In genomic region chr7:93622036-93622714, GRCh38 we compare ENCODE assay signal across 9 cellular contexts. TPM values are rescaled to one million over a fixed set of nuclear protein-coding genes. Genes with fewer than 3 reads are reported as not detected.
DNase-seq lines count a peak whose midpoint lies in the region; ATAC-seq and TF ChIP-seq lines count a peak whose summit lies in the region.
"Had no signal": no experiment of that assay in that cellular context is flagged by ENCODE, and none has a peak within 500 bp of the region (broad histone marks: within the 10 kb centered on the region; RNA-seq: fewer than 3 reads in every experiment).

No MANE protein-coding gene starts in this region.

- ATAC-seq in stimulated activated naive B cell treated with anti-CD40 and anti-IgM and Interleukin-4, amounts not matched to agents 10 μg/mL and 1 μg/mL and 100 μg/mL, for 72 hours (replicated peaks): peak; percentile 31 to 38
- no peak for ATAC-seq in GM19455 (IDR thresholded peaks at IDR 0.05; ENCODE audit: unreplicated experiment)

- no peaks in the 10 kb centered on the region for H3K9me2 ChIP-seq in GM23248 (ENCODE audit: insufficient read depth)

- H3K4me1 ChIP-seq in GM23248 (ENCODE audit: insufficient read depth) (no peaks in the 10 kb centered on the region), endodermal cell (ENCODE audit: control insufficient read depth, insufficient read depth, low read length) (peaks cover 7% of the 10 kb centered on the region)

- H3K36me3 ChIP-seq in GM23248 (ENCODE audit: low read depth): no peaks in the 10 kb centered on the region
- H3K36me3 ChIP-seq in endodermal cell (ENCODE audit: control insufficient read depth, insufficient read depth, low read length): peaks cover 6% of the 10 kb centered on the region

- peaks cover 2% of the 10 kb centered on the region for H3K36me3 Mint-ChIP-seq in endodermal cell (ENCODE audit: low read depth)
- no peaks in the 10 kb centered on the region for H3K36me3 Mint-ChIP-seq in stimulated activated naive B cell treated with anti-CD40 and anti-IgM and Interleukin-4, amounts not matched to agents 10 μg/mL and 1 μg/mL and 100 μg/mL, for 72 hours

- WGBS in GM23248 (ENCODE audit: low coverage in 1 of 2, low lambda C conversion rate in 2 of 2, missing lambda C conversion rate in 2 of 2), 2 experiments: 5 to 7% methylated on average over 10 of the region's 10 CpGs
- WGBS in endodermal cell (ENCODE audit: insufficient coverage in 1 of 2, insufficient read length in 1 of 2), 2 experiments: 47 to 50% methylated on average over 7 to 10 of the region's 10 CpGs

- H3K27me3 Mint-ChIP-seq in endodermal cell (ENCODE audit: insufficient read depth): no peaks in the 10 kb centered on the region
- no peaks in the 10 kb centered on the region for H3K27me3 Mint-ChIP-seq in stimulated activated naive B cell treated with anti-CD40 and anti-IgM and Interleukin-4, amounts not matched to agents 10 μg/mL and 1 μg/mL and 100 μg/mL, for 72 hours

- H3K9me3 Mint-ChIP-seq in endodermal cell: no peaks in the 10 kb centered on the region
- H3K9me3 Mint-ChIP-seq in stimulated activated naive B cell treated with anti-CD40 and anti-IgM and Interleukin-4, amounts not matched to agents 10 μg/mL and 1 μg/mL and 100 μg/mL, for 72 hours: no peaks in the 10 kb centered on the region

- peak overlapping the region; percentile 93 for H3K27ac Mint-ChIP-seq in endodermal cell
- no peak overlapping the region for H3K27ac Mint-ChIP-seq in stimulated activated naive B cell treated with anti-CD40 and anti-IgM and Interleukin-4, amounts not matched to agents 10 μg/mL and 1 μg/mL and 100 μg/mL, for 72 hours
- H3K27ac Mint-ChIP-seq: stimulated activated naive CD8-positive, alpha-beta T cell treated with anti-CD3 and anti-CD28 coated beads, Interleukin-15, Interleukin-2, amounts not matched to agents 100 ng/mL and 50 ng/mL, for 24 hours had no signal

- POLR2A ChIA-PET in AG04450 (lab: Yijun Ruan, JAX): no interaction called here

- H2AFZ ChIP-seq in GM23248: peak overlapping the region; percentile 72

- no peak for DNase-seq in AG04450 (ENCODE audit: low read depth, low spot score)
- DNase-seq in GM23248: peak; percentile 70
- DNase-seq in NCI-H524 (lab: John Stamatoyannopoulos, UW): peak; percentile 56 to 78
- DNase-seq in endodermal cell: peak; percentile 66
- no peak for DNase-seq in stimulated activated naive B cell treated with anti-CD40 and anti-IgM and Interleukin-4, amounts not matched to agents 10 μg/mL and 1 μg/mL and 100 μg/mL, for 72 hours
- no peak for DNase-seq in activated T-cell treated with anti-CD3 and anti-CD28 coated beads, Interleukin-2, amount 50 U/mL, for 48 hours
- DNase-seq in stimulated activated CD4-positive, alpha-beta T cell treated with anti-CD3 and anti-CD28 coated beads, Interleukin-12 subunit alpha, Interleukin-12 subunit beta, amount 100 ng/mL, for 4 hours: no peak

- H3K27me3 ChIP-seq in AG04450 (ENCODE audit: control insufficient read depth, insufficient read depth, low read length) (no peaks in the 10 kb centered on the region), GM23248 (replicated peaks; ENCODE audit: insufficient read depth) (0 out of 2 replicates have a peak, but pooled peaks cover 3% of the 10 kb centered on the region), endodermal cell (ENCODE audit: control insufficient read depth, insufficient read depth, low read length, poor library complexity, severe bottlenecking) (no peaks in the 10 kb centered on the region)

- H3K9ac ChIP-seq in GM23248 (no peak overlapping the region), endodermal cell (ENCODE audit: extremely low read depth, low read length, poor library complexity, severe bottlenecking) (no peak overlapping the region)

- H3K4me3 ChIP-seq in AG04450 (ENCODE audit: low read depth, low read length) (no peak overlapping the region), GM23248 (peak overlapping the region; percentile 48), endodermal cell (ENCODE audit: low read length) (peak overlapping the region; percentile 16)

- no peaks in the 10 kb centered on the region for H4K20me1 ChIP-seq in GM23248 (ENCODE audit: insufficient read depth)

- CTCF ChIA-PET in AG04450 (lab: Charles Lee): interaction anchor here (0.6 to 1.9 kb wide), 9 partner anchors 10 to 600 kb away, joined by 3 to 8 read pairs (median 5); no protein-coding TSS in a partner anchor

- H3K9me3 ChIP-seq in AG04450 (ENCODE audit: control insufficient read depth, insufficient read depth, low read length): no peaks in the 10 kb centered on the region
- no peaks in the 10 kb centered on the region for H3K9me3 ChIP-seq in GM23248 (ENCODE audit: low read depth)
- peaks cover 9% of the 10 kb centered on the region for H3K9me3 ChIP-seq in endodermal cell (ENCODE audit: control insufficient read depth, low read length)

- peak overlapping the region; percentile 15 for H3K4me3 Mint-ChIP-seq in endodermal cell
- H3K4me3 Mint-ChIP-seq in stimulated activated naive B cell treated with anti-CD40 and anti-IgM and Interleukin-4, amounts not matched to agents 10 μg/mL and 1 μg/mL and 100 μg/mL, for 72 hours: no peak overlapping the region
- H3K4me3 Mint-ChIP-seq: stimulated activated naive CD8-positive, alpha-beta T cell treated with anti-CD3 and anti-CD28 coated beads, Interleukin-15, Interleukin-2, amounts not matched to agents 100 ng/mL and 50 ng/mL, for 24 hours had no signal

- no peaks in the 10 kb centered on the region for H3F3A ChIP-seq in GM23248 (ENCODE audit: insufficient read depth)

- in situ Hi-C loops in GM23248 (cut with MboI): no loop called here

- peak overlapping the region; percentile 56 for H3K4me2 ChIP-seq in GM23248 (ENCODE audit: unreplicated experiment)

- no peaks in the 10 kb centered on the region for H3K79me2 ChIP-seq in GM23248 (ENCODE audit: insufficient read depth)

- TF ChIP-seq CTCF in AG04450 (IDR thresholded peaks at IDR 0.05; ENCODE audit: low read depth, low read length): peak; percentile 37
- TF ChIP-seq CTCF in endodermal cell (conservative IDR thresholded peaks at IDR 0.05): peak; percentile 75

- no peak overlapping the region for H3K27ac ChIP-seq in AG04450 (ENCODE audit: low read depth, low read length)
- H3K27ac ChIP-seq in GM23248: no peak overlapping the region
- H3K27ac ChIP-seq in endodermal cell (ENCODE audit: low read depth, low read length): no peak overlapping the region

- H3K4me1 Mint-ChIP-seq in endodermal cell: peaks cover 34% of the 10 kb centered on the region
- H3K4me1 Mint-ChIP-seq in stimulated activated naive B cell treated with anti-CD40 and anti-IgM and Interleukin-4, amounts not matched to agents 10 μg/mL and 1 μg/mL and 100 μg/mL, for 72 hours: no peaks in the 10 kb centered on the region

RNA-seq across cellular contexts. Expression of gene CALCR, which starts 47.7 kb away (rescaled TPM):
- polyA plus RNA-seq in AG04450 (2011; rRNA removed) (not detected in 2 replicates), GM23248 (2016; fragmentation: Nextera tagmentation; extraction: Ambion mirVana) (not detected in 2 replicates)
- not detected in 2 replicates for polyA minus RNA-seq in AG04450 (2011; rRNA and poly(A)+ RNA removed)
- total RNA-seq in GM23248 (2014; rRNA removed; shearing (Covaris generic)): not detected in 2 replicates
- 10 to 100 TPM; 16.8 to 17.1 TPM for total RNA-seq in endodermal cell
- 1.8 TPM for polyA plus RNA-seq in endodermal cell (2013, experiment 1 of 2)
- polyA plus RNA-seq in endodermal cell (2013, experiment 2 of 2): 2.6 TPM

Comparison
In these comparisons a context has a peak if more than half of its experiments do, and no peak if none do; other contexts are left out.
1. DNase-seq: peak in GM23248 (single experiment), NCI-H524 (2 of 2) and endodermal cell (single experiment); none in AG04450 (single experiment), stimulated activated naive B cell treated with anti-CD40 and anti-IgM and Interleukin-4, amounts not matched to agents 10 μg/mL and 1 μg/mL and 100 μg/mL, for 72 hours (single experiment), activated T-cell treated with anti-CD3 and anti-CD28 coated beads, Interleukin-2, amount 50 U/mL, for 48 hours (0 of 2) and stimulated activated CD4-positive, alpha-beta T cell treated with anti-CD3 and anti-CD28 coated beads, Interleukin-12 subunit alpha, Interleukin-12 subunit beta, amount 100 ng/mL, for 4 hours (single experiment).
2. RNA of gene CALCR, which starts 47.7 kb away (total RNA-seq): 16.8 to 17.1 TPM in endodermal cell; not detected in GM23248; every median in the first group is over 10 times any median in the second.